Comparison of ENCODE assay signal across 1 cellular context in genomic region chr11:7637447-7638157, GRCh38.
TF ChIP-seq lines count a peak whose summit lies in the region.

No MANE protein-coding gene starts in this region.

TF ChIP-seq in K562, 482 proteins besides CTCF, POLR2A, EP300 and RAD21 (continued from another document):
- TF ChIP-seq ATF3 (IDR thresholded peaks at IDR 0.05) (peak; percentile 52), ATF3 (CRISPR knock-in tag; conservative IDR thresholded peaks at IDR 0.05) (no peak), GTF3C2 (IDR thresholded peaks at IDR 0.05; ENCODE audit: borderline replicate concordance, extremely low read depth, insufficient read length) (no peak)
